In genomic region chr3:105868450-105868744, GRCh38 we compare ENCODE assay signal across 8 cellular contexts. TPM values are rescaled to one million over a fixed set of nuclear protein-coding genes. Genes with fewer than 3 reads are reported as not detected.
A peak's percentile ranks its signal among the peaks of the same experiment; 100 is the strongest.
DNase-seq lines count a peak whose midpoint lies in the region; ATAC-seq and TF ChIP-seq lines count a peak whose summit lies in the region.

No MANE protein-coding gene starts in this region.

- ATAC-seq in GM18502 (IDR thresholded peaks at IDR 0.05; ENCODE audit: poor library complexity, unreplicated experiment) (peak; percentile 5), HG03045 (IDR thresholded peaks at IDR 0.05; ENCODE audit: unreplicated experiment) (peak; percentile 11), sciatic nerve (peak; percentile 59)

- H3K27me3 ChIP-seq in SJSA1 (replicated peaks) (no peaks in the 10 kb centered on the region), brain microvascular endothelial cell (replicated peaks) (no peaks in the 10 kb centered on the region)

- peaks cover 15% of the 10 kb centered on the region for H3K4me1 ChIP-seq in SJSA1 (replicated peaks)

- H3K36me3 ChIP-seq in SJSA1 (no peaks in the 10 kb centered on the region), brain microvascular endothelial cell (replicated peaks) (peaks cover 5% of the 10 kb centered on the region)

- H3K4me3 ChIP-seq in SJSA1 (peak overlapping the region; percentile 78), brain microvascular endothelial cell (ENCODE audit: low read depth, low read length) (peak overlapping the region; percentile 87), iPS-18c (ENCODE audit: insufficient read depth, low read depth, low read length) (peak overlapping the region; percentile 92)

- in situ Hi-C loops in brain microvascular endothelial cell (cut with HindIII; ENCODE audit: low pct_ligation_motif_present, low sequenced_read_pairs), result no loop called here

- intact Hi-C loops in sciatic nerve (cut with DNase I), result no loop called here

- no peak for TF ChIP-seq CTCF in brain microvascular endothelial cell (IDR thresholded peaks at IDR 0.05; ENCODE audit: low read depth, low read length, missing control alignments)

- H3K9me3 ChIP-seq in SJSA1 (replicated peaks) (no peaks in the 10 kb centered on the region), iPS-18c (ENCODE audit: control insufficient read depth, insufficient read depth, low read length) (no peaks in the 10 kb centered on the region)

- DNase-seq in AG08396 (ENCODE audit: low spot score), result peak; percentile 71
- DNase-seq in SJSA1 (ENCODE audit: low read depth in 1 of 2, low spot score in 2 of 2), result peak in 1 of 2 experiments; percentile 54
- DNase-seq in brain microvascular endothelial cell, result peak; percentile 42
- DNase-seq in sciatic nerve (ENCODE audit: low spot score), result peak; percentile 79
- no peak for DNase-seq in NCI-H187 treated with DMSO at 0.1 percent for 48 hours (lab: John Stamatoyannopoulos, UW)

- H3K27ac ChIP-seq in SJSA1 (no peak overlapping the region), brain microvascular endothelial cell (peak overlapping the region; percentile 99)

RNA-seq across cellular contexts. Expression of gene CBLB, which starts 0.4 kb away (rescaled TPM):
- total RNA-seq in SJSA1 (2014; rRNA removed; shearing (Covaris generic)), result 2.7 and 5.0 TPM in 2 replicates
- 140 TPM for total RNA-seq in sciatic nerve

Comparison
In these comparisons a context has a peak if more than half of its experiments do, and no peak if none do; other contexts are left out.
1. ATAC-seq: peak in every context shown above with its lines; median percentile 59 in sciatic nerve; 11 in HG03045; 5 in GM18502.
2. RNA of gene CBLB, which starts 0.4 kb away (total RNA-seq): 140 TPM in sciatic nerve (single experiment); 2.7 to 5.0 TPM in SJSA1; every median in the first group is over 10 times any median in the second.
3. Peak in every context shown above with its lines, with median percentiles within 50 percentile points of each other: H3K4me3 ChIP-seq.